Comparison of ENCODE assay signal across 8 cellular contexts in the genomic region with DNA sequence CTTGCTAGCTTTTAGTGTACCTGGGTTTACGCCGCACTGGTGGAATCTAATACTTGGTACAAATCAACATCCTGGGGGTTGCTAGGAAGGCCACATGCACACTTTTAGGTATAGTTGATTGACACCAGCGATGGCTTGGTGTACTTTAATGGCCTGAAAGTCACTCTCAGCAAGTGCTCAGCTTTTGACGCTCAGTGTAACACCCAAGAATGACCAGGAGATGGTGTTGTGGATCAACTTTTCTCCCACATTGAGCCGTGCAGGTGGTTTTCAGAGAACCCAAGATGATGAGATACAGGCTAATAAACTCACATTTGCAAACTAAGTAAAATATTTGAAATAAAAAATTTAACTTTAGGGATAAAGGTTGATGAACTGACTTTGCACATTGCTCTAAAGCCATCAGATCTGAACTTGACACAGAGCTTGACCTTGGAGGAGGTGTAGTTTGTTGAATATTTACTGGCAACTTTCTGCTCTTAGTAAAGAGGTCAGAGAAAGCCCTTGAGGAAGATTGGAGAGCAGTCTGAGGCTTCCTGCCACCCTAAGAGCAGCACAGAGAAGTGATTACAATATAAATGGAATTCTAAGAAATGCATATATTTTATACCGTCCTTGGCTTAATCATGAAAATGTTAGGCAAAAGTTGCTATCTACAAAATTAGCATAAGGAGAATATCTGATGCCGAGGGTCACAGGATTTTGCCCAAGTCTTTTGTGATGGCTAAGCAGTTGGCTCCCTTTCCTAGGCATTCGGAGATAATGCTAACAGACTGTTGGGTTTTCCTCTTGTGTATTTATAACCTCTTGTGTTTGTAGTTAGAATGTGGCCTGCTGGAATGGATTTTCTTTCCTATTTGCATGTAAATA.
DNase-seq lines count a peak whose midpoint lies in the region; ATAC-seq, FAIRE-seq and TF ChIP-seq lines count a peak whose summit lies in the region.

No MANE protein-coding gene starts in this region.

- dilution Hi-C loops in mammary epithelial cell (cut with HindIII; ENCODE audit: low sequenced_read_pairs) (no loop called here), keratinocyte (cut with MboI; ENCODE audit: extremely low pct_ligation_motif_present, low sequenced_read_pairs) (no loop called here)

- H3K36me3 ChIP-seq in OCI-LY3 (replicated peaks; ENCODE audit: low read depth, low read length) (no peaks in the 10 kb centered on the region), mammary epithelial cell (ENCODE audit: insufficient read depth, low read length) (no peaks in the 10 kb centered on the region), keratinocyte (ENCODE audit: control insufficient read depth in 2 of 2, extremely low read depth in 1 of 2, insufficient read depth in 2 of 2, low read length in 2 of 2) (no peaks in the 10 kb centered on the region), suprapubic skin (no peaks in the 10 kb centered on the region)

- no peak overlapping the region for H3K27ac ChIP-seq in OCI-LY3 (ENCODE audit: low read length)
- no peak overlapping the region for H3K27ac ChIP-seq in mammary epithelial cell (ENCODE audit: insufficient read depth, low read depth, low read length)
- H3K27ac ChIP-seq in keratinocyte (ENCODE audit: control insufficient read depth, insufficient read depth, low read length) = no peak overlapping the region
- no peak overlapping the region for H3K27ac ChIP-seq in suprapubic skin

- FAIRE-seq in keratinocyte (lab: Jason Lieb, UNC) = peak; percentile 92

- TF ChIP-seq CTCF in OCI-LY3 (IDR thresholded peaks at IDR 0.05; ENCODE audit: low read depth, low read length) (peak; percentile 86), mammary epithelial cell (conservative IDR thresholded peaks at IDR 0.05 in 1 of 2, IDR thresholded peaks at IDR 0.05 in 1 of 2; ENCODE audit: extremely low read depth in 1 of 2, insufficient read depth in 1 of 2, low read depth in 1 of 2, low read length in 2 of 2) (peak; percentile 74 to 78), keratinocyte (optimal IDR thresholded peaks at IDR 0.05 in 1 of 3, IDR thresholded peaks at IDR 0.05 in 1 of 3, conservative IDR thresholded peaks at IDR 0.05 in 1 of 3; ENCODE audit: extremely low read depth in 1 of 3, insufficient read depth in 2 of 3, low read length in 3 of 3) (peak; percentile 72 to 87 (median 79)), suprapubic skin (IDR thresholded peaks at IDR 0.05) (peak; percentile 40 to 58)

- TF ChIP-seq EP300 in suprapubic skin (IDR thresholded peaks at IDR 0.05) = no peak

- no peak overlapping the region for H3K9ac ChIP-seq in OCI-LY3 (ENCODE audit: low read length)
- H3K9ac ChIP-seq in mammary epithelial cell (ENCODE audit: insufficient read depth, low read length) = no peak overlapping the region
- H3K9ac ChIP-seq in keratinocyte (ENCODE audit: control insufficient read depth, extremely low read depth, insufficient read depth, low read length) = no peak overlapping the region

- H3K27me3 ChIP-seq in OCI-LY3 (ENCODE audit: low read depth, low read length) (peaks cover 23% of the 10 kb centered on the region), mammary epithelial cell (ENCODE audit: insufficient read depth, low read length) (no peaks in the 10 kb centered on the region), keratinocyte (ENCODE audit: control insufficient read depth, extremely low read depth, insufficient read depth, low read length) (no peaks in the 10 kb centered on the region), suprapubic skin (no peaks in the 10 kb centered on the region)

- H3K4me3 ChIP-seq in OCI-LY3 (ENCODE audit: low read length) = no peak overlapping the region
- H3K4me3 ChIP-seq in mammary epithelial cell (replicated peaks in 1 of 3; ENCODE audit: insufficient read depth in 1 of 3, low read depth in 2 of 3, low read length in 3 of 3) = no peak overlapping the region
- H3K4me3 ChIP-seq in keratinocyte (ENCODE audit: control insufficient read depth in 2 of 3, extremely low read depth in 1 of 3, insufficient read depth in 2 of 3, low read depth in 1 of 3, low read length in 3 of 3) = no peak overlapping the region
- no peak overlapping the region for H3K4me3 ChIP-seq in suprapubic skin

- H3K79me2 ChIP-seq in OCI-LY3 (ENCODE audit: low read length) = no peaks in the 10 kb centered on the region
- H3K79me2 ChIP-seq in mammary epithelial cell (ENCODE audit: insufficient read depth, low read length) = no peaks in the 10 kb centered on the region
- no peaks in the 10 kb centered on the region for H3K79me2 ChIP-seq in keratinocyte (ENCODE audit: control insufficient read depth, insufficient read depth, low read length)

- no peak for TF ChIP-seq POLR2A in suprapubic skin (IDR thresholded peaks at IDR 0.05)

- no peaks in the 10 kb centered on the region for H3K9me1 ChIP-seq in keratinocyte (ENCODE audit: control insufficient read depth, extremely low read depth, insufficient read depth, low read length)

- no peaks in the 10 kb centered on the region for H3K9me3 ChIP-seq in OCI-LY3 (ENCODE audit: insufficient read depth, low read length)
- no peaks in the 10 kb centered on the region for H3K9me3 ChIP-seq in mammary epithelial cell (replicated peaks; ENCODE audit: insufficient read depth, low read length)
- no peaks in the 10 kb centered on the region for H3K9me3 ChIP-seq in keratinocyte (ENCODE audit: control insufficient read depth, low read depth, low read length)
- no peaks in the 10 kb centered on the region for H3K9me3 ChIP-seq in suprapubic skin

- no peaks in the 10 kb centered on the region for H4K20me1 ChIP-seq in OCI-LY3 (ENCODE audit: insufficient read depth, low read length)
- H4K20me1 ChIP-seq in mammary epithelial cell (ENCODE audit: insufficient read depth, low read length) = no peaks in the 10 kb centered on the region
- H4K20me1 ChIP-seq in keratinocyte (ENCODE audit: control insufficient read depth, extremely low read depth, insufficient read depth, low read length) = no peaks in the 10 kb centered on the region

- CTCF ChIA-PET in mammary epithelial cell (lab: Charles Lee; ENCODE audit: low non-redundant PET) = interaction anchor here (0.7 to 0.8 kb wide), 3 partner anchors 109 to 1395 kb away, joined by 3 to 5 read pairs (median 5); no protein-coding TSS in a partner anchor

- no peak overlapping the region; the same call in 1 of the 2 replicates for H3K4me2 ChIP-seq in OCI-LY3 (ENCODE audit: low read length)
- H3K4me2 ChIP-seq in mammary epithelial cell (ENCODE audit: insufficient read depth, low read depth, low read length) = no peak overlapping the region
- no peak overlapping the region for H3K4me2 ChIP-seq in keratinocyte (ENCODE audit: control insufficient read depth, extremely low read depth, insufficient read depth, low read depth, low read length)

- peak; percentile 91 for ATAC-seq in HG03280 (IDR thresholded peaks at IDR 0.05; ENCODE audit: unreplicated experiment)

- WGBS in mammary epithelial cell (ENCODE audit: low coverage, missing lambda C conversion rate) = 53% methylated on average over 8 of the region's 8 CpGs
- 47% methylated on average over 8 of the region's 8 CpGs for WGBS in suprapubic skin

- intact Hi-C loops in mammary epithelial cell (cut with micrococcal nuclease) = loop anchor here (1.0 to 5.0 kb wide), 6 partner anchors 109 to 1049 kb away; no protein-coding TSS in a partner anchor

- in situ Hi-C loops in mammary epithelial cell (cut with MboI; ENCODE audit: low sequenced_read_pairs in 2 of 2) = loop anchor here (5.0 to 25.0 kb wide), 3 partner anchors 464 to 879 kb away; a partner anchor contains a TSS

- H3K4me1 ChIP-seq in OCI-LY3 (ENCODE audit: low read length) (peaks cover 24% of the 10 kb centered on the region), mammary epithelial cell (ENCODE audit: insufficient read depth, low read length) (no peaks in the 10 kb centered on the region), keratinocyte (ENCODE audit: control insufficient read depth, extremely low read depth, insufficient read depth, low read length) (peaks cover 3% of the 10 kb centered on the region), suprapubic skin (no peaks in the 10 kb centered on the region)

- DNase-seq in NCI-H1417 (lab: John Stamatoyannopoulos, UW) = peak; percentile 31 to 60 (median 33)
- no peak for DNase-seq in NCI-H1417 treated with DMSO at 0.1 percent for 48 hours (lab: John Stamatoyannopoulos, UW)
- peak; percentile 29 for DNase-seq in GM19240 (ENCODE audit: insufficient read length, low spot score)
- peak; percentile 52 for DNase-seq in mammary epithelial cell
- no peak for DNase-seq in keratinocyte (ENCODE audit: low read depth, low spot score)
- no peak for DNase-seq in suprapubic skin (ENCODE audit: low spot score in 2 of 2)

- H2AFZ ChIP-seq in OCI-LY3 (ENCODE audit: low read depth, low read length) = no peak overlapping the region
- no peak overlapping the region for H2AFZ ChIP-seq in mammary epithelial cell (ENCODE audit: low read depth, low read length)
- no peak overlapping the region for H2AFZ ChIP-seq in keratinocyte (ENCODE audit: control insufficient read depth, low read length)

- no TSS peak for BruUV-seq in mammary epithelial cell (replicated peaks; lab: Mats Ljungman, UMichigan)

Comparison
In these comparisons a context has a peak if more than half of its experiments do, and no peak if none do; other contexts are left out.
1. DNase-seq: peak in NCI-H1417 (3 of 3), GM19240 (single experiment) and mammary epithelial cell (single experiment); none in NCI-H1417 treated with DMSO at 0.1 percent for 48 hours (single experiment), keratinocyte (single experiment) and suprapubic skin (0 of 2).
2. Peak in every context shown above with its lines, with median percentiles within 50 percentile points of each other: CTCF ChIP-seq.